ENCODE assay signal across 8 cellular contexts in the genomic region with DNA sequence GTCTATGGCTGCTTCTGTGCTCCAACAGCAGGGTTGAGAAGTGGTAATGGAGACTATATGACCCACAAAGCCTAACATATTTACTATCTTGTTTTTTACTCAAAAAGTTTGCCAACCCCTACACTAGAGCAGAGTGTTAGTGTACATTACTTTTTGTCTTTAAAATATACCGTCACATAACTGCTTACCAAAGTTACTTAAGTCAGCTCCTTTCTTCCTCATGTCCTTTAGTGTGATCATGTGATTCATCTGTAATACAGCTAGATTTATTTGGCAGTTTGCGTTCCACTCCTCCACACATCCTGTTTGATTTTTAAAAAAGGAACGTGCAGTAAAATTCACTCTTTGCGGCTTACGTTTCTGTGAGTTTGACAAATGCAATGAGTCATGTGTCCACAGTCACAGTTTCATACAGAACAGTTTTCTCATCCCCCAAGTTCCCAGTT.
DNase-seq lines count a peak whose midpoint lies in the region; ATAC-seq, FAIRE-seq and TF ChIP-seq lines count a peak whose summit lies in the region.

No MANE protein-coding gene starts in this region.

- H3K27ac ChIP-seq in kidney (ENCODE audit: low read depth in 2 of 2, low read length in 2 of 2) (no peak overlapping the region), thyroid gland (no peak overlapping the region)

- H3K36me3 Mint-ChIP-seq in activated naive CD4-positive, alpha-beta T cell treated with anti-CD3 and anti-CD28 coated beads for 36 hours (ENCODE audit: low read depth), result no peaks in the 10 kb centered on the region

- H3K27me3 ChIP-seq in thyroid gland, result no peaks in the 10 kb centered on the region

- DNase-seq in COLO829 (ENCODE audit: low spot score) (peak; percentile 79), HS-27A (ENCODE audit: low read depth) (peak; percentile 64), kidney (no peak), NCI-H446 (lab: John Stamatoyannopoulos, UW) (no peak), NCI-H345 treated with DMSO at 0.1 percent for 48 hours (lab: John Stamatoyannopoulos, UW; ENCODE audit: unreplicated experiment) (no peak), thyroid gland (no peak)
- DNase-seq in activated naive CD4-positive, alpha-beta T cell treated with anti-CD3 and anti-CD28 coated beads for 36 hours, result peak; percentile 54

- CTCF ChIA-PET in activated naive CD4-positive, alpha-beta T cell treated with anti-CD3 and anti-CD28 coated beads for 36 hours (lab: Charles Lee), result interaction anchor here (0.9 to 1.0 kb wide), 2 partner anchors 186 to 243 kb away, joined by 3 read pairs; no protein-coding TSS in a partner anchor

- FAIRE-seq in kidney (lab: Jason Lieb, UNC), result peak; percentile 30

- H3K4me1 ChIP-seq in kidney (ENCODE audit: control insufficient read depth in 1 of 2, insufficient read depth in 1 of 2, low read depth in 1 of 2, low read length in 2 of 2) (no peaks in the 10 kb centered on the region), thyroid gland (no peaks in the 10 kb centered on the region)

- H3K27ac Mint-ChIP-seq in activated naive CD4-positive, alpha-beta T cell treated with anti-CD3 and anti-CD28 coated beads for 36 hours, result peak overlapping the region; percentile 71

- no peaks in the 10 kb centered on the region for H3K27me3 Mint-ChIP-seq in activated naive CD4-positive, alpha-beta T cell treated with anti-CD3 and anti-CD28 coated beads for 36 hours (ENCODE audit: low read depth)

- ATAC-seq in GM21423 (IDR thresholded peaks at IDR 0.05; ENCODE audit: unreplicated experiment), result peak; percentile 87

- H3K4me3 Mint-ChIP-seq in activated naive CD4-positive, alpha-beta T cell treated with anti-CD3 and anti-CD28 coated beads for 36 hours, result peak overlapping the region; percentile 2

- H3K9me3 Mint-ChIP-seq in activated naive CD4-positive, alpha-beta T cell treated with anti-CD3 and anti-CD28 coated beads for 36 hours, result no peaks in the 10 kb centered on the region

- intact Hi-C loops in activated naive CD4-positive, alpha-beta T cell treated with anti-CD3 and anti-CD28 coated beads for 36 hours (cut with micrococcal nuclease), result loop anchor here (1.0 kb wide), 4 partner anchors 32 to 243 kb away; no protein-coding TSS in a partner anchor
- intact Hi-C loops in kidney (cut with DNase I) (no loop called here), thyroid gland (cut with DNase I) (no loop called here)

- H3K4me3 ChIP-seq in kidney (ENCODE audit: low read length in 2 of 2), result no peak overlapping the region
- no peak overlapping the region for H3K4me3 ChIP-seq in thyroid gland (replicated peaks in 1 of 3)

- no peaks in the 10 kb centered on the region for H3K36me3 ChIP-seq in kidney (ENCODE audit: control insufficient read depth in 1 of 2, insufficient read depth in 2 of 2, low read length in 2 of 2)
- no peaks in the 10 kb centered on the region for H3K36me3 ChIP-seq in thyroid gland

- no peak overlapping the region for H3K9ac ChIP-seq in kidney (ENCODE audit: low read length in 2 of 2)

- TF ChIP-seq CTCF in kidney (IDR thresholded peaks at IDR 0.05; ENCODE audit: borderline replicate concordance, extremely low read depth, insufficient read depth), result no peak
- TF ChIP-seq CTCF in thyroid gland (IDR thresholded peaks at IDR 0.05), result no peak

- peaks cover 26% of the 10 kb centered on the region for H3K4me1 Mint-ChIP-seq in activated naive CD4-positive, alpha-beta T cell treated with anti-CD3 and anti-CD28 coated beads for 36 hours (ENCODE audit: low read depth)

- no peak for TF ChIP-seq POLR2A in thyroid gland (IDR thresholded peaks at IDR 0.05)

- no peaks in the 10 kb centered on the region for H3K9me3 ChIP-seq in kidney (ENCODE audit: control insufficient read depth in 1 of 2, low read length in 2 of 2)
- no peaks in the 10 kb centered on the region for H3K9me3 ChIP-seq in thyroid gland

- WGBS in thyroid gland, 2 donors, result 67 to 71% methylated on average over 5 of the region's 5 CpGs

Comparison
In these comparisons a context has a peak if more than half of its experiments do, and no peak if none do; other contexts are left out.
1. DNase-seq: peak in COLO829 (single experiment), HS-27A (single experiment) and activated naive CD4-positive, alpha-beta T cell treated with anti-CD3 and anti-CD28 coated beads for 36 hours (single experiment); none in kidney (single experiment), NCI-H446 (0 of 2), NCI-H345 treated with DMSO at 0.1 percent for 48 hours (single experiment) and thyroid gland (0 of 2).